Comparison of ENCODE assay signal across 35 cellular contexts in genomic region chr2:227013330-227013729, GRCh38.
"Had no signal": no experiment of that assay in that cellular context is flagged by ENCODE, and none has a peak within 500 bp of the region (broad histone marks: within the 10 kb centered on the region; RNA-seq: fewer than 3 reads in every experiment).

No MANE protein-coding gene starts in this region.

- H3K27me3 ChIP-seq: MG63 had no signal

- H3K4me3 ChIP-seq: MG63 had no signal

- DNase-seq: Karpas-422, Kasumi-1, MG63, MM.1S, MV-4-11, NCI-H1048, NCI-H1092, NCI-H1092 treated with DMSO at 0.1 percent for 48 hours, NCI-H1105, NCI-H1105 treated with DMSO at 0.1 percent for 48 hours, NCI-H1417, NCI-H1417 treated with DMSO at 0.1 percent for 48 hours, NCI-H1436, NCI-H1436 treated with DMSO at 0.1 percent for 48 hours, NCI-H146, NCI-H1694, NCI-H1694 treated with DMSO at 0.1 percent for 48 hours, NCI-H187, NCI-H187 treated with DMSO at 0.1 percent for 48 hours, NCI-H1930, NCI-H2029, NCI-H2029 treated with DMSO at 0.1 percent for 48 hours, NCI-H2081, NCI-H2081 treated with DMSO at 0.1 percent for 48 hours, NCI-H2107, NCI-H2171, NCI-H2171 treated with DMSO at 0.1 percent for 48 hours, NCI-H2227 treated with DMSO at 0.1 percent for 48 hours, NCI-H226, NCI-H345, NCI-H446, NCI-H446 treated with DMSO at 0.1 percent for 48 hours, NCI-H510A, NCI-H510A treated with DMSO at 0.1 percent for 48 hours, NCI-H524 had no signal

- H3K9me3 ChIP-seq: MG63 had no signal

- H3K36me3 ChIP-seq: MG63 had no signal
